1 cellular context compared by ENCODE assay signal in the genomic region with DNA sequence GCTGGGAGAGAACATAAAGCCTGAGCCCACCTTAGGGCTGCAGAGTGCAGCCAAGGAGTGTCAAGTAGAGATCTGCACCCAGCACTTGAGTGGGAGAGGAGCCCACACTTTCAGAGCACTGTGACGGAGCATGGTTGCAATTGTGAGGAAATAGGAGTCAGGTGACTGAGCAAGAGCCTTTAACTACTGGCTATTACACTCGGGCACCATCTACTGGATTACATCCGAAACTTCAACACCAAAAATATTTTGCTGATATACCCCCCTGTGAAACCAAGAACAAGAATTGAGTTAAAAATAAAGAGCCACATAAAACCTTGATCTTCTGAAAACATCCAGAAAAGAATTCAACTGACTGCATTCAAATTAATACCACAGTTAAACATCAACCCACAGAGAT.
TF ChIP-seq lines count a peak whose summit lies in the region.

No MANE protein-coding gene starts in this region.

TF ChIP-seq in GM23338, 12 proteins besides CTCF, POLR2A, EP300 and RAD21 (continued from another document):
- TF ChIP-seq, protein P1, sequence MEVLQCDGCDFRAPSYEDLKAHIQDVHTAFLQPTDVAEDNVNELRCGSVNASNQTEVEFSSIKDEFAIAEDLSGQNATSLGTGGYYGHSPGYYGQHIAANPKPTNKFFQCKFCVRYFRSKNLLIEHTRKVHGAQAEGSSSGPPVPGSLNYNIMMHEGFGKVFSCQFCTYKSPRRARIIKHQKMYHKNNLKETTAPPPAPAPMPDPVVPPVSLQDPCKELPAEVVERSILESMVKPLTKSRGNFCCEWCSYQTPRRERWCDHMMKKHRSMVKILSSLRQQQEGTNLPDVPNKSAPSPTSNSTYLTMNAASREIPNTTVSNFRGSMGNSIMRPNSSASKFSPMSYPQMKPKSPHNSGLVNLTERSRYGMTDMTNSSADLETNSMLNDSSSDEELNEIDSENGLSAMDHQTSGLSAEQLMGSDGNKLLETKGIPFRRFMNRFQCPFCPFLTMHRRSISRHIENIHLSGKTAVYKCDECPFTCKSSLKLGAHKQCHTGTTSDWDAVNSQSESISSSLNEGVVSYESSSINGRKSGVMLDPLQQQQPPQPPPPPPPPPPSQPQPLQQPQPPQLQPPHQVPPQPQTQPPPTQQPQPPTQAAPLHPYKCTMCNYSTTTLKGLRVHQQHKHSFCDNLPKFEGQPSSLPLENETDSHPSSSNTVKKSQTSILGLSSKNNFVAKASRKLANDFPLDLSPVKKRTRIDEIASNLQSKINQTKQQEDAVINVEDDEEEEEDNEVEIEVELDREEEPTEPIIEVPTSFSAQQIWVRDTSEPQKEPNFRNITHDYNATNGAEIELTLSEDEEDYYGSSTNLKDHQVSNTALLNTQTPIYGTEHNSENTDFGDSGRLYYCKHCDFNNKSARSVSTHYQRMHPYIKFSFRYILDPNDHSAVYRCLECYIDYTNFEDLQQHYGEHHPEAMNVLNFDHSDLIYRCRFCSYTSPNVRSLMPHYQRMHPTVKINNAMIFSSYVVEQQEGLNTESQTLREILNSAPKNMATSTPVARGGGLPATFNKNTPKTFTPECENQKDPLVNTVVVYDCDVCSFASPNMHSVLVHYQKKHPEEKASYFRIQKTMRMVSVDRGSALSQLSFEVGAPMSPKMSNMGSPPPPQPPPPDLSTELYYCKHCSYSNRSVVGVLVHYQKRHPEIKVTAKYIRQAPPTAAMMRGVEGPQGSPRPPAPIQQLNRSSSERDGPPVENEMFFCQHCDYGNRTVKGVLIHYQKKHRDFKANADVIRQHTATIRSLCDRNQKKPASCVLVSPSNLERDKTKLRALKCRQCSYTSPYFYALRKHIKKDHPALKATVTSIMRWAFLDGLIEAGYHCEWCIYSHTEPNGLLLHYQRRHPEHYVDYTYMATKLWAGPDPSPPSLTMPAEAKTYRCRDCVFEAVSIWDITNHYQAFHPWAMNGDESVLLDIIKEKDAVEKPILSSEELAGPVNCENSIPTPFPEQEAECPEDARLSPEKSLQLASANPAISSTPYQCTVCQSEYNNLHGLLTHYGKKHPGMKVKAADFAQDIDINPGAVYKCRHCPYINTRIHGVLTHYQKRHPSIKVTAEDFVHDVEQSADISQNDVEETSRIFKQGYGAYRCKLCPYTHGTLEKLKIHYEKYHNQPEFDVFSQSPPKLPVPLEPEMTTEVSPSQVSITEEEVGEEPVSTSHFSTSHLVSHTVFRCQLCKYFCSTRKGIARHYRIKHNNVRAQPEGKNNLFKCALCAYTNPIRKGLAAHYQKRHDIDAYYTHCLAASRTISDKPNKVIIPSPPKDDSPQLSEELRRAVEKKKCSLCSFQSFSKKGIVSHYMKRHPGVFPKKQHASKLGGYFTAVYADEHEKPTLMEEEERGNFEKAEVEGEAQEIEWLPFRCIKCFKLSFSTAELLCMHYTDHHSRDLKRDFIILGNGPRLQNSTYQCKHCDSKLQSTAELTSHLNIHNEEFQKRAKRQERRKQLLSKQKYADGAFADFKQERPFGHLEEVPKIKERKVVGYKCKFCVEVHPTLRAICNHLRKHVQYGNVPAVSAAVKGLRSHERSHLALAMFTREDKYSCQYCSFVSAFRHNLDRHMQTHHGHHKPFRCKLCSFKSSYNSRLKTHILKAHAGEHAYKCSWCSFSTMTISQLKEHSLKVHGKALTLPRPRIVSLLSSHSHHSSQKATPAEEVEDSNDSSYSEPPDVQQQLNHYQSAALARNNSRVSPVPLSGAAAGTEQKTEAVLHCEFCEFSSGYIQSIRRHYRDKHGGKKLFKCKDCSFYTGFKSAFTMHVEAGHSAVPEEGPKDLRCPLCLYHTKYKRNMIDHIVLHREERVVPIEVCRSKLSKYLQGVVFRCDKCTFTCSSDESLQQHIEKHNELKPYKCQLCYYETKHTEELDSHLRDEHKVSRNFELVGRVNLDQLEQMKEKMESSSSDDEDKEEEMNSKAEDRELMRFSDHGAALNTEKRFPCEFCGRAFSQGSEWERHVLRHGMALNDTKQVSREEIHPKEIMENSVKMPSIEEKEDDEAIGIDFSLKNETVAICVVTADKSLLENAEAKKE (CRISPR knock-in tag; IDR thresholded peaks at IDR 0.05), result no peak
- TF ChIP-seq, protein P2, sequence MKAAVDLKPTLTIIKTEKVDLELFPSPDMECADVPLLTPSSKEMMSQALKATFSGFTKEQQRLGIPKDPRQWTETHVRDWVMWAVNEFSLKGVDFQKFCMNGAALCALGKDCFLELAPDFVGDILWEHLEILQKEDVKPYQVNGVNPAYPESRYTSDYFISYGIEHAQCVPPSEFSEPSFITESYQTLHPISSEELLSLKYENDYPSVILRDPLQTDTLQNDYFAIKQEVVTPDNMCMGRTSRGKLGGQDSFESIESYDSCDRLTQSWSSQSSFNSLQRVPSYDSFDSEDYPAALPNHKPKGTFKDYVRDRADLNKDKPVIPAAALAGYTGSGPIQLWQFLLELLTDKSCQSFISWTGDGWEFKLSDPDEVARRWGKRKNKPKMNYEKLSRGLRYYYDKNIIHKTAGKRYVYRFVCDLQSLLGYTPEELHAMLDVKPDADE (IDR thresholded peaks at IDR 0.05), result no peak
